In genomic region chr7:3033581-3033980, GRCh38 we compare ENCODE assay signal across 2 cellular contexts.
TF ChIP-seq lines count a peak whose summit lies in the region.

No MANE protein-coding gene starts in this region.

TF ChIP-seq in GM23338, 12 proteins besides CTCF, POLR2A, EP300 and RAD21 (continued from another document):
- no peak for TF ChIP-seq POLR2AphosphoS5 (IDR thresholded peaks at IDR 0.05; ENCODE audit: low read depth)
- TF ChIP-seq ZNF331 (CRISPR knock-in tag; IDR thresholded peaks at IDR 0.05; ENCODE audit: low read depth) = no peak
- TF ChIP-seq ZNF462 (CRISPR knock-in tag; IDR thresholded peaks at IDR 0.05) = no peak
- no peak for TF ChIP-seq STAT1 (IDR thresholded peaks at IDR 0.05; ENCODE audit: unreplicated experiment)
- TF ChIP-seq NANOG (IDR thresholded peaks at IDR 0.05; ENCODE audit: borderline replicate concordance) = no peak
- TF ChIP-seq JUNB (IDR thresholded peaks at IDR 0.05; ENCODE audit: unreplicated experiment) = no peak
- TF ChIP-seq EZH2 (IDR thresholded peaks at IDR 0.05; ENCODE audit: low read depth, unreplicated experiment) = no peak
- TF ChIP-seq ZNF114 (CRISPR knock-in tag; IDR thresholded peaks at IDR 0.05) = no peak
- TF ChIP-seq EZH2phosphoT487 (IDR thresholded peaks at IDR 0.05; ENCODE audit: unreplicated experiment) = no peak
- TF ChIP-seq REST (IDR thresholded peaks at IDR 0.05; ENCODE audit: unreplicated experiment) = no peak

TF ChIP-seq in SK-N-SH treated with all-trans-retinoic acid at 6 μM for 48 hours, 23 proteins besides CTCF, POLR2A, EP300 and RAD21 (continued from another document):
- no peak for TF ChIP-seq TSHZ2 (CRISPR knock-in tag; IDR thresholded peaks at IDR 0.05)
- no peak for TF ChIP-seq ESRRG (CRISPR knock-in tag; IDR thresholded peaks at IDR 0.05)
- TF ChIP-seq RARB (CRISPR knock-in tag; IDR thresholded peaks at IDR 0.05) = no peak
- no peak for TF ChIP-seq ARNTL (CRISPR knock-in tag; IDR thresholded peaks at IDR 0.05; ENCODE audit: borderline replicate concordance, low read depth)
- TF ChIP-seq TOX (CRISPR knock-in tag; IDR thresholded peaks at IDR 0.05; ENCODE audit: borderline replicate concordance) = no peak
- no peak for TF ChIP-seq ZNF565 (CRISPR knock-in tag; conservative IDR thresholded peaks at IDR 0.05; ENCODE audit: low read depth)
- TF ChIP-seq GLIS3 (CRISPR knock-in tag; IDR thresholded peaks at IDR 0.05) = no peak
